ENCODE assay signal across 2 cellular contexts in genomic region chrX:2802376-2803090, GRCh38. TPM values are rescaled to one million over a fixed set of nuclear protein-coding genes. Genes with fewer than 3 reads are reported as not detected.
"Had no signal": no experiment of that assay in that cellular context is flagged by ENCODE, and none has a peak within 500 bp of the region (broad histone marks: within the 10 kb centered on the region; RNA-seq: fewer than 3 reads in every experiment).

No MANE protein-coding gene starts in this region.

RNA-seq across cellular contexts. Expression of gene GYG2, which starts 26.2 kb away (rescaled TPM):
- total RNA-seq: mononuclear cell; natural killer cell treated with Interleukin-12 subunit alpha and Interleukin-12 subunit beta and Interleukin-15 and Interleukin-18, amount 100 ng/mL, for 72 hours had no signal

RNA-seq across cellular contexts. Expression of gene XG, which starts 50.7 kb away (rescaled TPM):
- total RNA-seq: natural killer cell treated with Interleukin-12 subunit alpha and Interleukin-12 subunit beta and Interleukin-15 and Interleukin-18, amount 100 ng/mL, for 72 hours had no signal
